24 cellular contexts compared by ENCODE assay signal in the genomic region with DNA sequence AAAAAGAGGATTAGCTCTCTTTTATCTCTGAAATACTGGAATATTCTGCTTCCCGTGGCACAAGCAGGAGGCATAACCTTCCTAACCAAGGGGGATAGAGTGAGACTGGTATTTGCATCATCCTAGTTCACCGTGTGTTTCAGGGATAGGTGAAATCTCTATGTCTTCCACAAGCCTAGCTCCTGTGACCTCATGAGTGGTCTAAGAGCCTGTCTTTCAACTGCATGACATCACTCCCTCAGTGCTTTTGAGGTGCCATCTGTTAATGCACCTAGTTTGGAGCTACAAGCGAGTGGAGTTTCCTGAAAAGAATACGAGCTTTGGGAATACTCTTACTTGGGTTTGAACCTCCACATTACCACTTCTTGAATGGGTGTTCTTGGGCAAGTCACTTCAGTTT.
"Had no signal": no experiment of that assay in that cellular context is flagged by ENCODE, and none has a peak within 500 bp of the region (broad histone marks: within the 10 kb centered on the region; RNA-seq: fewer than 3 reads in every experiment).

No MANE protein-coding gene starts in this region.

- H3K36me3 Mint-ChIP-seq: activated naive CD8-positive, alpha-beta T cell treated with anti-CD3 and anti-CD28 coated beads, Interleukin-2, amount 10 ng/mL, durations not matched to agents 7 days and 5 days; WTC11 had no signal

- ATAC-seq: activated CD8-positive, alpha-beta T cell treated with anti-CD3 and anti-CD28 coated beads, Interleukin-2, amount 10 ng/mL, durations not matched to agents 7 days and 5 days; WTC11 had no signal

- H3K9me3 ChIP-seq: adrenal gland, breast epithelium, MG63 had no signal

- H3K4me3 ChIP-seq: adrenal gland, breast epithelium, MG63 had no signal

- DNase-seq: activated CD4-positive, alpha-beta T cell treated with anti-CD3 and anti-CD28 coated beads for 48 hours; activated CD4-positive, alpha-beta T cell treated with anti-CD3 and anti-CD28 coated beads, Interleukin-2, amount 50 U/mL, for 4 hours; activated CD4-positive, CD25-positive, alpha-beta regulatory T cell treated with anti-CD3 and anti-CD28 coated beads, Interleukin-2, amount 50 U/mL, for 72 hours; activated CD8-positive, alpha-beta memory T cell treated with anti-CD3 and anti-CD28 coated beads, Interleukin-2, amount 50 U/mL, for 48 hours; activated CD8-positive, alpha-beta T cell treated with anti-CD3 and anti-CD28 coated beads, Interleukin-2, amount 10 ng/mL, durations not matched to agents 7 days and 5 days; activated naive CD4-positive, alpha-beta T cell treated with anti-CD3 and anti-CD28 coated beads, Interleukin-2, amount 50 U/mL, for 16 hours; activated naive CD8-positive, alpha-beta T cell treated with anti-CD3 and anti-CD28 coated beads, Interleukin-2, amount 10 ng/mL, durations not matched to agents 7 days and 5 days; activated T-cell treated with anti-CD3 and anti-CD28 coated beads, Interleukin-2, amount 50 U/mL, for 1 hour; adrenal gland; aorta; central memory CD4-positive, alpha-beta T cell; MG63; MV-4-11; NCI-H1092 treated with DMSO at 0.1 percent for 48 hours; NCI-H1417 treated with DMSO at 0.1 percent for 48 hours; NCI-H1694; NCI-H2029; NCI-H446; NCI-H524; SHP77 treated with DMSO at 0.1 percent for 48 hours had no signal

- H3K27me3 ChIP-seq: adrenal gland, breast epithelium, MG63 had no signal

- H3K27ac ChIP-seq: adrenal gland, breast epithelium had no signal

- H3K9me3 Mint-ChIP-seq: activated naive CD8-positive, alpha-beta T cell treated with anti-CD3 and anti-CD28 coated beads, Interleukin-2, amount 10 ng/mL, durations not matched to agents 7 days and 5 days; T-helper 1 cell treated with Interleukin-12 subunit alpha and Interleukin-12 subunit beta and Interleukin-4 antibody, amounts not matched to agents 30 μg/mL and 1 μg/mL, for 36 hours; WTC11 had no signal

- H3K27me3 Mint-ChIP-seq: activated naive CD8-positive, alpha-beta T cell treated with anti-CD3 and anti-CD28 coated beads, Interleukin-2, amount 10 ng/mL, durations not matched to agents 7 days and 5 days had no signal

- H3K4me3 Mint-ChIP-seq: activated CD8-positive, alpha-beta T cell treated with anti-CD3 and anti-CD28 coated beads, Interleukin-2, amount 10 ng/mL, durations not matched to agents 7 days and 5 days; activated naive CD8-positive, alpha-beta T cell treated with anti-CD3 and anti-CD28 coated beads, Interleukin-2, amount 10 ng/mL, durations not matched to agents 7 days and 5 days; T-helper 1 cell treated with Interleukin-12 subunit alpha and Interleukin-12 subunit beta and Interleukin-4 antibody, amounts not matched to agents 30 μg/mL and 1 μg/mL, for 36 hours; WTC11 had no signal

- H3K4me1 ChIP-seq: adrenal gland, breast epithelium had no signal

- H3K4me1 Mint-ChIP-seq: activated naive CD8-positive, alpha-beta T cell treated with anti-CD3 and anti-CD28 coated beads, Interleukin-2, amount 10 ng/mL, durations not matched to agents 7 days and 5 days had no signal

- H3K27ac Mint-ChIP-seq: activated CD8-positive, alpha-beta T cell treated with anti-CD3 and anti-CD28 coated beads, Interleukin-2, amount 10 ng/mL, durations not matched to agents 7 days and 5 days; activated naive CD8-positive, alpha-beta T cell treated with anti-CD3 and anti-CD28 coated beads, Interleukin-2, amount 10 ng/mL, durations not matched to agents 7 days and 5 days; T-helper 1 cell treated with Interleukin-12 subunit alpha and Interleukin-12 subunit beta and Interleukin-4 antibody, amounts not matched to agents 30 μg/mL and 1 μg/mL, for 36 hours; WTC11 had no signal

- FAIRE-seq: RCC 7860 had no signal

- H3K36me3 ChIP-seq: adrenal gland, breast epithelium, MG63 had no signal
